ENCODE assay signal across 8 cellular contexts in the genomic region with DNA sequence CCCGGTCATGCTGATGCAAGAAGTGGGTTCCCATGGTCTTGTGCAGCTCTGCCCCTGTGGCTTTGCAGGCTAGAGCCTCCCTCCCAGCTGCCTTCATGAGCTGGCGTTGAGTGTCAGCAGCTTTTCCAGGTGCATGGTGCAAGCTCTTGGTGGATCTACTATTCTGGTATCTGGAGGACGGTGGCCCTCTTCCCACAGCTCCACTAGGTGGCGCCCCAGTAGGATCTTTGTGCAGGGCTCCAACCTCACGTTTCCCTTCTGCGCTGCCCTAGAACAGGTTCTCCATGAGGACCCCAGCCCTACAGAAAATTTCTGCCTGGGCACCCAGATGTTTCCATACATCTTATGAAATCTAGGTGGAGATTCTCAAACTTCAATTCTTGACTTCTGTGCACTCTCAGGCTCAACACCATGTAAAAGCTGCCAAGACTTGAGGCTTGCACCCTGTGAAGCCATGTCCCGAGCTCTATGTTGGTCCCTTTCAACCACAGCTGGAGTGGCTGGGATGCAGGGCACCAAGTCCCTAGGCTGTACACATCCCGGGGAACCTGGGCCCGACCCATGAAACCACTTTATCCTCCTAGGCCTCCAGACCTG.
A peak's percentile ranks its signal among the peaks of the same experiment; 100 is the strongest.
DNase-seq lines count a peak whose midpoint lies in the region; ATAC-seq and TF ChIP-seq lines count a peak whose summit lies in the region.

No MANE protein-coding gene starts in this region.

- H3K36me3 ChIP-seq in CD8-positive, alpha-beta T cell (ENCODE audit: insufficient read depth, low read length): no peaks in the 10 kb centered on the region
- no peaks in the 10 kb centered on the region for H3K36me3 ChIP-seq in SU-DHL-6 (ENCODE audit: low read length)

- no peak overlapping the region for H3K4me3 Mint-ChIP-seq in CD8-positive, alpha-beta T cell
- H3K4me3 Mint-ChIP-seq in activated naive CD8-positive, alpha-beta T cell treated with anti-CD3 and anti-CD28 coated beads, Interleukin-2, amount 50 U/mL, for 24 hours: no peak overlapping the region

- H3K4me2 ChIP-seq in SU-DHL-6 (ENCODE audit: low read depth, low read length, poor library complexity, severe bottlenecking): no peak overlapping the region

- H3K9ac ChIP-seq in SU-DHL-6 (ENCODE audit: low read length): no peak overlapping the region

- H3K9me3 Mint-ChIP-seq in CD8-positive, alpha-beta T cell: no peaks in the 10 kb centered on the region
- peaks cover 7% of the 10 kb centered on the region for H3K9me3 Mint-ChIP-seq in activated naive CD8-positive, alpha-beta T cell treated with anti-CD3 and anti-CD28 coated beads, Interleukin-2, amount 50 U/mL, for 24 hours

- no peaks in the 10 kb centered on the region for H3K4me1 ChIP-seq in CD8-positive, alpha-beta T cell (ENCODE audit: insufficient read depth, low read length)

- H2AFZ ChIP-seq in SU-DHL-6 (ENCODE audit: low read depth, low read length, severe bottlenecking): no peak overlapping the region

- H3K4me1 Mint-ChIP-seq in CD8-positive, alpha-beta T cell (ENCODE audit: low read depth): no peaks in the 10 kb centered on the region
- H3K4me1 Mint-ChIP-seq in activated naive CD8-positive, alpha-beta T cell treated with anti-CD3 and anti-CD28 coated beads, Interleukin-2, amount 50 U/mL, for 24 hours: no peaks in the 10 kb centered on the region

- peaks cover 2% of the 10 kb centered on the region for H3K27me3 Mint-ChIP-seq in CD8-positive, alpha-beta T cell (ENCODE audit: low read depth)
- no peaks in the 10 kb centered on the region for H3K27me3 Mint-ChIP-seq in activated naive CD8-positive, alpha-beta T cell treated with anti-CD3 and anti-CD28 coated beads, Interleukin-2, amount 50 U/mL, for 24 hours

- H3K9me2 ChIP-seq in SU-DHL-6 (replicated peaks; ENCODE audit: insufficient read depth, low read length): no peaks in the 10 kb centered on the region

- peak; percentile 76 for ATAC-seq in CD8-positive, alpha-beta T cell
- peak; percentile 81 for ATAC-seq in GM19372 (IDR thresholded peaks at IDR 0.05; ENCODE audit: low read depth, unreplicated experiment)
- ATAC-seq in HG03521 (IDR thresholded peaks at IDR 0.05; ENCODE audit: unreplicated experiment): peak; percentile 88
- ATAC-seq in activated naive CD8-positive, alpha-beta T cell treated with anti-CD3 and anti-CD28 coated beads, Interleukin-2, amount 50 U/mL, for 24 hours: peak; percentile 68

- POLR2A ChIA-PET in CD8-positive, alpha-beta T cell (lab: Charles Lee): interaction anchor here (0.6 kb wide), 1 partner anchor 1139 kb away, joined by 4 read pairs; no protein-coding TSS in a partner anchor

- no peak overlapping the region for H3K27ac Mint-ChIP-seq in CD8-positive, alpha-beta T cell
- no peak overlapping the region for H3K27ac Mint-ChIP-seq in activated naive CD8-positive, alpha-beta T cell treated with anti-CD3 and anti-CD28 coated beads, Interleukin-2, amount 50 U/mL, for 24 hours

- CTCF ChIA-PET in CD8-positive, alpha-beta T cell (lab: Charles Lee): interaction anchor here (0.7 to 3.3 kb wide), 14 partner anchors 10 to 1163 kb away, joined by 3 to 55 read pairs (median 6); no protein-coding TSS in a partner anchor

- peak; percentile 60 for TF ChIP-seq CTCF in CD8-positive, alpha-beta T cell (IDR thresholded peaks at IDR 0.05)
- TF ChIP-seq CTCF in SU-DHL-6 (IDR thresholded peaks at IDR 0.05; ENCODE audit: insufficient read depth, low read length, poor library complexity, severe bottlenecking): peak; percentile 55

- no peaks in the 10 kb centered on the region for H3K27me3 ChIP-seq in CD8-positive, alpha-beta T cell (ENCODE audit: insufficient read depth, low read length)
- no peaks in the 10 kb centered on the region for H3K27me3 ChIP-seq in SU-DHL-6 (ENCODE audit: low read length)

- no peaks in the 10 kb centered on the region for H3K36me3 Mint-ChIP-seq in CD8-positive, alpha-beta T cell
- no peaks in the 10 kb centered on the region for H3K36me3 Mint-ChIP-seq in activated naive CD8-positive, alpha-beta T cell treated with anti-CD3 and anti-CD28 coated beads, Interleukin-2, amount 50 U/mL, for 24 hours (ENCODE audit: low read depth)

- no peak overlapping the region for H3K4me3 ChIP-seq in CD8-positive, alpha-beta T cell (ENCODE audit: low read depth, low read length)
- H3K4me3 ChIP-seq in SU-DHL-6 (ENCODE audit: insufficient read depth, low read length, poor library complexity, severe bottlenecking): no peak overlapping the region

- peak; percentile 43 to 82 (median 68) for DNase-seq in CD8-positive, alpha-beta T cell
- DNase-seq in activated naive CD8-positive, alpha-beta T cell treated with anti-CD3 and anti-CD28 coated beads, Interleukin-2, amount 50 U/mL, for 24 hours: peak; percentile 81
- DNase-seq in inferior parietal cortex (ENCODE audit: extremely low spot score) (peak; percentile 40), superior temporal gyrus (ENCODE audit: extremely low spot score) (no peak)
- DNase-seq in stimulated activated CD4-positive, alpha-beta T cell treated with anti-CD3 and anti-CD28 coated beads, Interleukin-2, amount 100 ng/mL, for 48 hours: peak; percentile 75 to 77

- intact Hi-C loops in CD8-positive, alpha-beta T cell (cut with DNase I, micrococcal nuclease): loop anchor here (1.0 to 10.0 kb wide), 7 partner anchors 519 to 1130 kb away; no protein-coding TSS in a partner anchor

- H3K79me2 ChIP-seq in SU-DHL-6 (ENCODE audit: insufficient read depth, low read length): no peaks in the 10 kb centered on the region

- H4K20me1 ChIP-seq in SU-DHL-6 (ENCODE audit: low read depth, low read length): no peaks in the 10 kb centered on the region

- no peaks in the 10 kb centered on the region for H3K9me3 ChIP-seq in CD8-positive, alpha-beta T cell (ENCODE audit: low read length)
- no peaks in the 10 kb centered on the region for H3K9me3 ChIP-seq in SU-DHL-6 (ENCODE audit: insufficient read depth, low read length)

- H3F3A ChIP-seq in SU-DHL-6 (ENCODE audit: insufficient read depth): no peaks in the 10 kb centered on the region

- no peak overlapping the region for H3K27ac ChIP-seq in CD8-positive, alpha-beta T cell (ENCODE audit: low read depth, low read length)
- H3K27ac ChIP-seq in SU-DHL-6 (ENCODE audit: low read depth, low read length): no peak overlapping the region
